In the genomic region with DNA sequence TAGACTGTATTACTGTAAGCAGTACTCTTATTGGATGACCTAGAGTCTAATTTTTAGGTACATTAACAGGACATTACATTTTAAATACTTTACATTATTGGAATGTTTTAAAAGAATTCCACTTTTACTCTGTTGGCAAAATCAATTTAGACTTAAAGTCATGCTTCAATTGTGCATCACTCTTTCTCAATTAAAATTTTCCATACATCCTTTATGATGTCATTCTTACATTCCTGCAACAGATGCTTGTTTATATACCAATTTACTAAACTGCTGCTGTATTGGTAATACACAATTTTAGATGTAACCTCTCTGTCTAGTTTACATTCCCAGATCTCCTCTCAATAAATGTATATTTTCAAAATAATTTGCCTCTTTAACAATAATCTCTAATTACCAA, we compare ENCODE assay signal across 18 cellular contexts.
A peak's percentile ranks its signal among the peaks of the same experiment; 100 is the strongest.
DNase-seq lines count a peak whose midpoint lies in the region; FAIRE-seq and TF ChIP-seq lines count a peak whose summit lies in the region.
"Had no signal": no experiment of that assay in that cellular context is flagged by ENCODE, and none has a peak within 500 bp of the region (broad histone marks: within the 10 kb centered on the region; RNA-seq: fewer than 3 reads in every experiment).

No MANE protein-coding gene starts in this region.

- no peak overlapping the region for H4K8ac ChIP-seq in neuronal stem cell (ENCODE audit: low read depth, low read length)

- H3K36me3 Mint-ChIP-seq in mesothelial cell of epicardium, result no peaks in the 10 kb centered on the region

- no peak overlapping the region for H2AK5ac ChIP-seq in neuronal stem cell (ENCODE audit: low read depth, low read length)

- H3K27me3 ChIP-seq in GM23248 (replicated peaks; ENCODE audit: insufficient read depth) (no peaks in the 10 kb centered on the region), SJCRH30 (no peaks in the 10 kb centered on the region), neuronal stem cell (ENCODE audit: control insufficient read depth in 3 of 3, insufficient read depth in 3 of 3, low read depth in 1 of 3, low read length in 3 of 3) (no peaks in the 10 kb centered on the region)
- H3K27me3 ChIP-seq: BE2C, MG63, SJSA1 had no signal

- H3K9ac ChIP-seq in GM23248 (no peak overlapping the region), neuronal stem cell (ENCODE audit: low read depth, low read length, poor library complexity) (no peak overlapping the region)

- no peak overlapping the region for H3K4ac ChIP-seq in neuronal stem cell (ENCODE audit: low read length)

- H2BK5ac ChIP-seq in neuronal stem cell (ENCODE audit: low read length), result no peak overlapping the region

- H2BK15ac ChIP-seq in neuronal stem cell (ENCODE audit: low read length), result no peak overlapping the region

- H3K27me3 Mint-ChIP-seq in mesothelial cell of epicardium (ENCODE audit: low read depth), result no peaks in the 10 kb centered on the region
- H3K27me3 Mint-ChIP-seq: CD4-positive, CD25-positive, alpha-beta regulatory T cell had no signal

- FAIRE-seq in D721Med (lab: Jason Lieb, UNC), result peak; percentile 32
- FAIRE-seq: GM12891, H1, K562, RCC 7860 had no signal

- H3K9me3 ChIP-seq in GM23248 (ENCODE audit: low read depth), result no peaks in the 10 kb centered on the region
- no peaks in the 10 kb centered on the region for H3K9me3 ChIP-seq in SJCRH30 (replicated peaks)
- H3K9me3 ChIP-seq in neuronal stem cell (replicated peaks in 1 of 2; ENCODE audit: control insufficient read depth in 2 of 2, insufficient read depth in 1 of 2, low read depth in 1 of 2, low read length in 2 of 2), result no peaks in the 10 kb centered on the region
- H3K9me3 ChIP-seq: BE2C, MG63, SJSA1 had no signal

- H4K20me1 ChIP-seq in GM23248 (ENCODE audit: insufficient read depth), result no peaks in the 10 kb centered on the region

- no peak overlapping the region for H2BK12ac ChIP-seq in neuronal stem cell (ENCODE audit: low read length)

- H3K23ac ChIP-seq in neuronal stem cell (ENCODE audit: low read depth, low read length, poor library complexity), result no peak overlapping the region

- peaks cover 26% of the 10 kb centered on the region for H3F3A ChIP-seq in GM23248 (ENCODE audit: insufficient read depth)

- H3K4me3 Mint-ChIP-seq in mesothelial cell of epicardium, result no peak overlapping the region

- TF ChIP-seq CTCF in D721Med (IDR thresholded peaks at IDR 0.05; ENCODE audit: insufficient read depth, missing control alignments) (no peak), mesothelial cell of epicardium (IDR thresholded peaks at IDR 0.05; ENCODE audit: unreplicated experiment) (no peak)

- no peaks in the 10 kb centered on the region for H3K9me3 Mint-ChIP-seq in mesothelial cell of epicardium
- H3K9me3 Mint-ChIP-seq: CD4-positive, CD25-positive, alpha-beta regulatory T cell had no signal

- H3K4me1 ChIP-seq in GM23248 (ENCODE audit: insufficient read depth), result peaks cover 66% of the 10 kb centered on the region
- H3K4me1 ChIP-seq in SJCRH30, result peaks cover 29% of the 10 kb centered on the region
- peaks cover 3 to 14% of the 10 kb centered on the region in 2 donors for H3K4me1 ChIP-seq in neuronal stem cell (ENCODE audit: control insufficient read depth in 2 of 2, insufficient read depth in 1 of 2, low read depth in 1 of 2, low read length in 2 of 2)

- no peak overlapping the region for H3K27ac ChIP-seq in GM23248
- H3K27ac ChIP-seq in SJCRH30, result peak overlapping the region; percentile 17; the same call in 1 of the 2 replicates
- H3K27ac ChIP-seq in neuronal stem cell (replicated peaks; ENCODE audit: low read length), result no peak overlapping the region
- H3K27ac ChIP-seq: SJSA1 had no signal

- in situ Hi-C loops in GM23248 (cut with MboI), result no loop called here

- H2AFZ ChIP-seq in GM23248 (no peak overlapping the region), neuronal stem cell (ENCODE audit: low read length) (no peak overlapping the region)

- no peak for DNase-seq in D721Med (ENCODE audit: insufficient read length, low spot score)
- DNase-seq in GM23248, result no peak
- DNase-seq in SJCRH30, result no peak
- no peak for DNase-seq in mesothelial cell of epicardium (ENCODE audit: low spot score in 2 of 2, unreplicated experiment in 2 of 2)
- no peak for DNase-seq in effector CD8-positive, alpha-beta T cell (lab: John Stamatoyannopoulos, UW)
- DNase-seq in SKM-1 (lab: John Stamatoyannopoulos, UW; ENCODE audit: unreplicated experiment), result no peak
- DNase-seq in neuronal stem cell (ENCODE audit: low spot score), result no peak
- DNase-seq: BE2C; CD4-positive, CD25-positive, alpha-beta regulatory T cell; MG63; NCI-H187; NCI-H510A; NK-92 treated with Interleukin-12 subunit alpha and Interleukin-12 subunit beta, amount 100 ng/mL, for 24 hours had no signal

- H3K14ac ChIP-seq in neuronal stem cell (ENCODE audit: low read length), result no peak overlapping the region

- peak overlapping the region; percentile 43 for H3K4me2 ChIP-seq in GM23248 (ENCODE audit: unreplicated experiment)
- H3K4me2 ChIP-seq in neuronal stem cell (ENCODE audit: insufficient read depth, low read length, poor library complexity, severe bottlenecking), result no peak overlapping the region

- no peaks in the 10 kb centered on the region for H3K9me2 ChIP-seq in GM23248 (ENCODE audit: insufficient read depth)

- H3K4me3 ChIP-seq in GM23248, result no peak overlapping the region
- H3K4me3 ChIP-seq in SJCRH30, result no peak overlapping the region
- H3K4me3 ChIP-seq in neuronal stem cell (ENCODE audit: low read length in 2 of 2), result no peak overlapping the region
- H3K4me3 ChIP-seq: K562, MG63, SJSA1 had no signal

- H2BK120ac ChIP-seq in neuronal stem cell (ENCODE audit: low read depth, low read length), result no peak overlapping the region

- H3K27ac Mint-ChIP-seq in mesothelial cell of epicardium, result peak overlapping the region; percentile 52
- H3K27ac Mint-ChIP-seq: CD4-positive, CD25-positive, alpha-beta regulatory T cell had no signal

- no peak overlapping the region for H3K18ac ChIP-seq in neuronal stem cell (ENCODE audit: low read length)

- H3K36me3 ChIP-seq in GM23248 (ENCODE audit: low read depth) (no peaks in the 10 kb centered on the region), SJCRH30 (no peaks in the 10 kb centered on the region), neuronal stem cell (replicated peaks in 1 of 2; ENCODE audit: control insufficient read depth in 2 of 2, insufficient read depth in 2 of 2, low read length in 2 of 2) (no peaks in the 10 kb centered on the region)
- H3K36me3 ChIP-seq: BE2C, MG63, SJSA1 had no signal

- H3K4me1 Mint-ChIP-seq in mesothelial cell of epicardium, result peaks cover 38% of the 10 kb centered on the region
- H3K4me1 Mint-ChIP-seq: CD4-positive, CD25-positive, alpha-beta regulatory T cell had no signal

- H3K79me1 ChIP-seq in neuronal stem cell (ENCODE audit: low read depth, low read length), result no peaks in the 10 kb centered on the region

- H4K91ac ChIP-seq in neuronal stem cell (ENCODE audit: low read depth, low read length, poor library complexity), result no peak overlapping the region

- H3K79me2 ChIP-seq in GM23248 (ENCODE audit: insufficient read depth), result no peaks in the 10 kb centered on the region
